ENCODE assay signal across 6 cellular contexts in the genomic region with DNA sequence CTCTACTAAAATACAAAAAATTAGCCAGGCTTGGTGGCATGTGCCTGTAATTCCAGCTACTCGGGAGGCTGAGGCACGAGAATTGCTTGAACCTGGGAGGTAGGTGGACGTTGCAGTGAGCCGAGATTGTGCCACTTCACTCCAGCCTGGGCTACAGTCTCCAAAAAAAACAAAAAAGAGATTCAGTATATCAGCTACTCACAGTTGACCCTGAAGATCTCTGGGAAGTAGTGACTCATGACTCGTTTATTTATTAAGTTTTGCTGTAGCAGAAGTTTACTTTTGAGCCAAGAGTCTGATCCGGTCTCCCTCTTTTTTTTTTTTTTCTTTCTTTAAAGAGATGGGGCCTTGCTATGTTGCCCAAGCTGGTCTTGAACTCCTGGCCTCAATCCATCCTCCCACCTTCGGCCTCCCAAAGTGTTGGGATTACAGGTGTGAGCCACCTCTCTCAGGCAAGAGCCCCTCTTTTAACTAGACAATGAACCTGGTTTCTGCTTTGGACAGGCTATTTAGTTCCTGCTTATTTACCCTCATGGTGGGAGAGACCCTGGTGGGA. TPM values are rescaled to one million over a fixed set of nuclear protein-coding genes. Genes with fewer than 3 reads are reported as not detected.
A peak's percentile ranks its signal among the peaks of the same experiment; 100 is the strongest.
DNase-seq lines count a peak whose midpoint lies in the region; ATAC-seq and TF ChIP-seq lines count a peak whose summit lies in the region.

No MANE protein-coding gene starts in this region.

- ATAC-seq in activated B cell treated with CpG ODN at 0.5 μM for 24 hours (ENCODE audit: low read depth) (no peak), HG02885 (IDR thresholded peaks at IDR 0.05; ENCODE audit: poor library complexity, unreplicated experiment) (no peak), HG03139 (IDR thresholded peaks at IDR 0.05; ENCODE audit: unreplicated experiment) (no peak), GM21381 (IDR thresholded peaks at IDR 0.05; ENCODE audit: unreplicated experiment) (no peak)

- no peaks in the 10 kb centered on the region for H3K27me3 Mint-ChIP-seq in activated B cell treated with CpG ODN at 0.5 μM for 24 hours

- H3K36me3 ChIP-seq in BJ (ENCODE audit: control insufficient read depth, insufficient read depth, low read length): peaks cover 5% of the 10 kb centered on the region

- DNase-seq in BJ (ENCODE audit: low read depth) (peak; percentile 49), activated B cell treated with CpG ODN at 0.5 μM for 24 hours (no peak)

- H3K27ac Mint-ChIP-seq in activated B cell treated with CpG ODN at 0.5 μM for 24 hours: peak overlapping the region; percentile 12

- H3K27me3 ChIP-seq in BJ (ENCODE audit: control insufficient read depth, insufficient read depth, low read length) (no peaks in the 10 kb centered on the region), layer of hippocampus (ENCODE audit: control insufficient read depth, insufficient read depth, low read length) (no peaks in the 10 kb centered on the region)

- POLR2A ChIA-PET in BJ (lab: Charles Lee): interaction anchor here (0.7 to 0.8 kb wide), 3 partner anchors 14 to 41 kb away, joined by 4 to 15 read pairs (median 6); no protein-coding TSS in a partner anchor
- POLR2A ChIA-PET in activated B cell treated with CpG ODN at 0.5 μM for 24 hours (lab: Charles Lee): interaction anchor here (2.0 kb wide), 1 partner anchor 8 kb away, joined by 7 read pairs; the partner anchor contains the start of gene PAGR1

- peak overlapping the region; percentile 80 for H3K27ac ChIP-seq in layer of hippocampus (ENCODE audit: low read depth, low read length)

- no peak overlapping the region for H3K4me3 ChIP-seq in BJ (ENCODE audit: low read depth, low read length)

- TF ChIP-seq CTCF in BJ (IDR thresholded peaks at IDR 0.05; ENCODE audit: insufficient read depth, low read depth, low read length): no peak
- TF ChIP-seq CTCF in activated B cell treated with CpG ODN at 0.5 μM for 24 hours (IDR thresholded peaks at IDR 0.05): no peak

- intact Hi-C loops in activated B cell treated with CpG ODN at 0.5 μM for 24 hours (cut with micrococcal nuclease): no loop called here

- peaks cover 22% of the 10 kb centered on the region for H3K36me3 Mint-ChIP-seq in activated B cell treated with CpG ODN at 0.5 μM for 24 hours (ENCODE audit: low read depth)

- no peak overlapping the region for H3K4me3 Mint-ChIP-seq in activated B cell treated with CpG ODN at 0.5 μM for 24 hours

- no peaks in the 10 kb centered on the region for H3K9me3 Mint-ChIP-seq in activated B cell treated with CpG ODN at 0.5 μM for 24 hours

- peaks cover 37% of the 10 kb centered on the region for H3K4me1 Mint-ChIP-seq in activated B cell treated with CpG ODN at 0.5 μM for 24 hours

- CTCF ChIA-PET in BJ (lab: Yijun Ruan, JAX): interaction anchor here (0.6 to 11.3 kb wide), 5 partner anchors 9 to 41 kb away, joined by 3 to 81 read pairs (median 4); partner anchors contain the start of gene PAGR1
- CTCF ChIA-PET in activated B cell treated with CpG ODN at 0.5 μM for 24 hours (lab: Charles Lee): no interaction called here

RNA-seq across cellular contexts. Expression of gene MVP, which starts 4.4 kb away (rescaled TPM):
- polyA plus RNA-seq in BJ (2011; rRNA removed): 219 and 368 TPM in 2 replicates
- 477 and 753 TPM in 2 replicates for polyA minus RNA-seq in BJ (2011; rRNA and poly(A)+ RNA removed)
- 177 and 179 TPM in 2 replicates for total RNA-seq in activated B cell treated with CpG ODN at 0.5 μM for 24 hours

RNA-seq across cellular contexts. Expression of gene PAGR1, which starts 8.7 kb away (rescaled TPM):
- polyA plus RNA-seq in BJ (2011; rRNA removed): 13.9 and 15.6 TPM in 2 replicates
- 2.3 and 3.1 TPM in 2 replicates for polyA minus RNA-seq in BJ (2011; rRNA and poly(A)+ RNA removed)
- total RNA-seq in activated B cell treated with CpG ODN at 0.5 μM for 24 hours: 18.6 and 20.3 TPM in 2 replicates

RNA-seq across cellular contexts. Expression of gene PRRT2, which starts 12.7 kb away (rescaled TPM):
- 4.5 and 7.6 TPM in 2 replicates for polyA plus RNA-seq in BJ (2011; rRNA removed)
- 1.9 and 2.4 TPM in 2 replicates for polyA minus RNA-seq in BJ (2011; rRNA and poly(A)+ RNA removed)
- 0.11 and 0.54 TPM in 2 replicates for total RNA-seq in activated B cell treated with CpG ODN at 0.5 μM for 24 hours

RNA-seq across cellular contexts. Expression of gene MAZ, which starts 18.3 kb away (rescaled TPM):
- 105 and 172 TPM in 2 replicates for polyA plus RNA-seq in BJ (2011; rRNA removed)
- polyA minus RNA-seq in BJ (2011; rRNA and poly(A)+ RNA removed): 160 and 209 TPM in 2 replicates
- total RNA-seq in activated B cell treated with CpG ODN at 0.5 μM for 24 hours: 172 and 187 TPM in 2 replicates

RNA-seq across cellular contexts. Expression of gene KIF22, which starts 34.1 kb away (rescaled TPM):
- 43.0 and 68.3 TPM in 2 replicates for polyA plus RNA-seq in BJ (2011; rRNA removed)
- 47.6 and 85.6 TPM in 2 replicates for polyA minus RNA-seq in BJ (2011; rRNA and poly(A)+ RNA removed)
- 33.1 and 40.1 TPM in 2 replicates for total RNA-seq in activated B cell treated with CpG ODN at 0.5 μM for 24 hours
